Comparison of ENCODE assay signal across 8 cellular contexts in genomic region chr4:77820836-77821561, GRCh38.
A peak's percentile ranks its signal among the peaks of the same experiment; 100 is the strongest.
DNase-seq lines count a peak whose midpoint lies in the region; ATAC-seq lines count a peak whose summit lies in the region.

No MANE protein-coding gene starts in this region.

- H3K4me3 ChIP-seq in HUES48 (ENCODE audit: low read depth, low read length), result peak overlapping the region; percentile 89
- peak overlapping the region; percentile 96 for H3K4me3 ChIP-seq in adipocyte (ENCODE audit: low read length)

- no peak overlapping the region for H3K27ac ChIP-seq in HUES48 (ENCODE audit: low read depth, low read length)

- H3K9me3 ChIP-seq in HUES48 (ENCODE audit: control insufficient read depth, insufficient read depth, low read length) (no peaks in the 10 kb centered on the region), adipocyte (ENCODE audit: control insufficient read depth, low read length) (no peaks in the 10 kb centered on the region)

- H3K4me3 Mint-ChIP-seq in stimulated activated naive B cell treated with anti-CD40 and anti-IgM and Interleukin-4, amounts not matched to agents 10 μg/mL and 1 μg/mL and 100 μg/mL, for 72 hours, result peak overlapping the region; percentile 94 to 95

- DNase-seq in CD1c-positive myeloid dendritic cell (ENCODE audit: extremely low spot score) (peak; percentile 27), adipocyte (ENCODE audit: low read depth) (peak; percentile 67), inferior parietal cortex (ENCODE audit: extremely low spot score) (peak; percentile 48), SKM-1 (lab: John Stamatoyannopoulos, UW; ENCODE audit: unreplicated experiment) (no peak)
- peak; percentile 24 for DNase-seq in stimulated activated naive B cell treated with anti-CD40 and anti-IgM and Interleukin-4, amounts not matched to agents 10 μg/mL and 1 μg/mL and 100 μg/mL, for 72 hours

- H3K9me3 Mint-ChIP-seq in stimulated activated naive B cell treated with anti-CD40 and anti-IgM and Interleukin-4, amounts not matched to agents 10 μg/mL and 1 μg/mL and 100 μg/mL, for 72 hours, result no peaks in the 10 kb centered on the region

- peak; percentile 6 for ATAC-seq in stimulated activated naive B cell treated with anti-CD40 and anti-IgM and Interleukin-4, amounts not matched to agents 10 μg/mL and 1 μg/mL and 100 μg/mL, for 72 hours (replicated peaks)
- ATAC-seq in HG02938 (IDR thresholded peaks at IDR 0.05; ENCODE audit: unreplicated experiment), result no peak
- ATAC-seq in GM21737 (IDR thresholded peaks at IDR 0.05; ENCODE audit: unreplicated experiment), result no peak

- peaks cover 3 to 8% of the 10 kb centered on the region in 2 donors for H3K36me3 Mint-ChIP-seq in stimulated activated naive B cell treated with anti-CD40 and anti-IgM and Interleukin-4, amounts not matched to agents 10 μg/mL and 1 μg/mL and 100 μg/mL, for 72 hours

- H3K27me3 ChIP-seq in HUES48 (ENCODE audit: control insufficient read depth, insufficient read depth, low read length) (peaks cover 7% of the 10 kb centered on the region; the same call in 1 of the 2 replicates), adipocyte (replicated peaks; ENCODE audit: control insufficient read depth, insufficient read depth, low read length) (peaks cover 3% of the 10 kb centered on the region)

- H3K27me3 Mint-ChIP-seq in stimulated activated naive B cell treated with anti-CD40 and anti-IgM and Interleukin-4, amounts not matched to agents 10 μg/mL and 1 μg/mL and 100 μg/mL, for 72 hours, result no peaks in the 10 kb centered on the region

- peaks cover 25 to 38% of the 10 kb centered on the region in 2 donors for H3K4me1 Mint-ChIP-seq in stimulated activated naive B cell treated with anti-CD40 and anti-IgM and Interleukin-4, amounts not matched to agents 10 μg/mL and 1 μg/mL and 100 μg/mL, for 72 hours

- H3K9ac ChIP-seq in HUES48 (ENCODE audit: low read depth, low read length) (no peak overlapping the region), adipocyte (ENCODE audit: low read length) (peak overlapping the region; percentile 94)

- no peaks in the 10 kb centered on the region for H3K36me3 ChIP-seq in HUES48 (ENCODE audit: control insufficient read depth, insufficient read depth, low read length)
- no peaks in the 10 kb centered on the region for H3K36me3 ChIP-seq in adipocyte (ENCODE audit: control insufficient read depth, insufficient read depth, low read length, severe bottlenecking)

- H3K4me1 ChIP-seq in HUES48 (ENCODE audit: control insufficient read depth, insufficient read depth, low read length) (peaks cover 13% of the 10 kb centered on the region), adipocyte (ENCODE audit: control insufficient read depth, insufficient read depth, low read length) (peaks cover 18% of the 10 kb centered on the region)

- H3K27ac Mint-ChIP-seq in stimulated activated naive B cell treated with anti-CD40 and anti-IgM and Interleukin-4, amounts not matched to agents 10 μg/mL and 1 μg/mL and 100 μg/mL, for 72 hours, result peak overlapping the region; percentile 99

Comparison
In these comparisons a context has a peak if more than half of its experiments do, and no peak if none do; other contexts are left out.
1. ATAC-seq: peak in stimulated activated naive B cell treated with anti-CD40 and anti-IgM and Interleukin-4, amounts not matched to agents 10 μg/mL and 1 μg/mL and 100 μg/mL, for 72 hours (2 of 2); none in HG02938 (single experiment) and GM21737 (single experiment).